ENCODE assay signal across 1 cellular context in the genomic region with DNA sequence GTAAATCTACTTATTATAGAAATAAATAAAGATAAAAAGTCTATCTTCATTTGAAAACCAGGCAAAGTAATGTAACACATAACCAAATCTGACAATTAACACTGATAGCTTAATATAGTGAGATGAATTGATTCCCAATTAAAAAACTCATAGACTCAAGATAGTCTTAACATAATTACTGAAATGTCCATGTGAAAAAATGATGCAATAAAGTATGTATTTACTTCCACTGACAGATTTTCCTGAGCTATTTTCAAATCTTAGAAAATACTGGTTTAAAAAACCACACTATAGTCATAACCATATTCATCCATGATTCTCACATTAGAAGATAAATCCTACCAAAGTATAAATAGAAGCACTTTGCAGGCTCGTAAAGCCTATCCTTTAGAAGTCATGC.
TF ChIP-seq lines count a peak whose summit lies in the region.

No MANE protein-coding gene starts in this region.

TF ChIP-seq in K562, 482 proteins besides CTCF, POLR2A, EP300 and RAD21:
- TF ChIP-seq ZSCAN32 (CRISPR knock-in tag; IDR thresholded peaks at IDR 0.05) (peak; percentile 52; the same call in 1 of the 2 replicates), MXI1 (IDR thresholded peaks at IDR 0.05; ENCODE audit: low read depth, low read length) (no peak), NCOA6 (IDR thresholded peaks at IDR 0.05) (no peak), CEBPG (CRISPR knock-in tag; IDR thresholded peaks at IDR 0.05) (no peak), CEBPG (tag; conservative IDR thresholded peaks at IDR 0.05 in 1 of 2, IDR thresholded peaks at IDR 0.05 in 1 of 2) (peak; percentile 60 to 82), ZNF76 (CRISPR knock-in tag; IDR thresholded peaks at IDR 0.05; ENCODE audit: borderline replicate concordance) (no peak), CEBPB (tag; IDR thresholded peaks at IDR 0.05) (0 out of 2 replicates have a peak, but pooled peaks have one; percentile 16), SMARCA4 (IDR thresholded peaks at IDR 0.05) (no peak), C11orf30 (IDR thresholded peaks at IDR 0.05; ENCODE audit: low read depth) (no peak), ASH1L (IDR thresholded peaks at IDR 0.05; ENCODE audit: borderline replicate concordance, low read depth, partially characterized antibody) (no peak)
- TF ChIP-seq, protein P1, sequence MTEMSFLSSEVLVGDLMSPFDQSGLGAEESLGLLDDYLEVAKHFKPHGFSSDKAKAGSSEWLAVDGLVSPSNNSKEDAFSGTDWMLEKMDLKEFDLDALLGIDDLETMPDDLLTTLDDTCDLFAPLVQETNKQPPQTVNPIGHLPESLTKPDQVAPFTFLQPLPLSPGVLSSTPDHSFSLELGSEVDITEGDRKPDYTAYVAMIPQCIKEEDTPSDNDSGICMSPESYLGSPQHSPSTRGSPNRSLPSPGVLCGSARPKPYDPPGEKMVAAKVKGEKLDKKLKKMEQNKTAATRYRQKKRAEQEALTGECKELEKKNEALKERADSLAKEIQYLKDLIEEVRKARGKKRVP (CRISPR knock-in tag; IDR thresholded peaks at IDR 0.05) = peak; percentile 66
- TF ChIP-seq, protein P2, sequence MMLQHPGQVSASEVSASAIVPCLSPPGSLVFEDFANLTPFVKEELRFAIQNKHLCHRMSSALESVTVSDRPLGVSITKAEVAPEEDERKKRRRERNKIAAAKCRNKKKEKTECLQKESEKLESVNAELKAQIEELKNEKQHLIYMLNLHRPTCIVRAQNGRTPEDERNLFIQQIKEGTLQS (IDR thresholded peaks at IDR 0.05) = peak; percentile 59
- TF ChIP-seq, protein P2 (CRISPR knock-in tag; conservative IDR thresholded peaks at IDR 0.05) = no peak
TF ChIP-seq in K562: peak in this region for 5.
